In the genomic region with DNA sequence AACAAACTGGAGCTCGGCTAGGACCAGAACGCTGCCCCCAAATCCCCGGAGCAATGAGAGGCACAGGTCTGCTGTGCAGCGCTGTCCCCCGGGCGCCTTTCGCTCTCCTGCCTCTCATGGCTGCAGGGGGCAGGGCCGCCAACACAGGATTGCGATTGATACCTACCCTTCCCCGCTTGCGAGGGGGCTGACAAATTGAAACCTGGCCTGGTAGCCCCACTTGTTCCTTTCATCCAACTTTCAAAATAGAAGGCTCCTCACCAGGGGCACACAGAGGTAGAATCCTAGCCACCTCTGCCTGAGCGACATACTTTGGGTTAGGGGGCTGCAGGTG, we compare ENCODE assay signal across 8 cellular contexts. TPM values are rescaled to one million over a fixed set of nuclear protein-coding genes. Genes with fewer than 3 reads are reported as not detected.
DNase-seq lines count a peak whose midpoint lies in the region; ATAC-seq, FAIRE-seq and TF ChIP-seq lines count a peak whose summit lies in the region.

No MANE protein-coding gene starts in this region.

- TF ChIP-seq CTCF in astrocyte (IDR thresholded peaks at IDR 0.05; ENCODE audit: insufficient read depth, low read depth, low read length) (no peak), HepG2 (CRISPR knock-in tag; IDR thresholded peaks at IDR 0.05) (no peak), type B pancreatic cell (conservative IDR thresholded peaks at IDR 0.05) (no peak), GM13976 (IDR thresholded peaks at IDR 0.05; ENCODE audit: borderline replicate concordance, control extremely low read depth, extremely low read depth, insufficient read depth, missing control alignments) (no peak)

- TF ChIP-seq RAD21 in HepG2 (CRISPR knock-in tag; IDR thresholded peaks at IDR 0.05): no peak

- peak; percentile 8 for ATAC-seq in HG03025 (IDR thresholded peaks at IDR 0.05; ENCODE audit: low FRiP score, unreplicated experiment)
- ATAC-seq in HepG2: peak; percentile 27

- H3K27me3 ChIP-seq in astrocyte (ENCODE audit: insufficient read depth, low read length): no peaks in the 10 kb centered on the region
- no peaks in the 10 kb centered on the region; a peak in 1 of 5 replicates for H3K27me3 ChIP-seq in HepG2 (ENCODE audit: control insufficient read depth in 1 of 2, insufficient read depth in 2 of 2, low read length in 2 of 2)

- H3K9me3 ChIP-seq in astrocyte (ENCODE audit: insufficient read depth, low read depth, low read length) (no peaks in the 10 kb centered on the region), HepG2 (ENCODE audit: low read length) (no peaks in the 10 kb centered on the region)

- intact Hi-C loops in HepG2 (cut with micrococcal nuclease; ENCODE audit: unreplicated experiment): loop anchor here (2.0 kb wide), 1 partner anchor 37 kb away; a partner anchor contains a TSS

- H3K4me2 ChIP-seq in astrocyte (ENCODE audit: low read length) (peak overlapping the region; percentile 98), HepG2 (ENCODE audit: low read depth, low read length) (peak overlapping the region; percentile 94)

- no peak overlapping the region for H3K27ac ChIP-seq in astrocyte (ENCODE audit: low read depth, low read length)
- no peak overlapping the region for H3K27ac ChIP-seq in HepG2 (ENCODE audit: extremely low read length, insufficient read depth, low read length)

- no peaks in the 10 kb centered on the region for H3K4me1 Mint-ChIP-seq in astrocyte (ENCODE audit: low read depth, unreplicated experiment)
- peaks cover 9% of the 10 kb centered on the region for H3K4me1 Mint-ChIP-seq in type B pancreatic cell (ENCODE audit: unreplicated experiment)

- H3K27me3 Mint-ChIP-seq in astrocyte (ENCODE audit: low read depth, unreplicated experiment): no peaks in the 10 kb centered on the region
- no peaks in the 10 kb centered on the region for H3K27me3 Mint-ChIP-seq in type B pancreatic cell

- POLR2A ChIA-PET in HepG2 (lab: Yijun Ruan, JAX): interaction anchor here (0.6 to 4.0 kb wide), 7 partner anchors 37 to 317 kb away, joined by 3 to 28 read pairs (median 4); a partner anchor contains a TSS

- H3K4me1 ChIP-seq in astrocyte (ENCODE audit: insufficient read depth, low read length): peaks cover 29% of the 10 kb centered on the region
- H3K4me1 ChIP-seq in HepG2 (ENCODE audit: insufficient read depth, low read length): peaks cover 29% of the 10 kb centered on the region

- H3K9ac ChIP-seq in astrocyte (ENCODE audit: low read length) (peak overlapping the region; percentile 27), HepG2 (ENCODE audit: insufficient read depth, low read depth, low read length) (peak overlapping the region; percentile 24; the same call in 1 of the 2 replicates)

- H3K4me3 Mint-ChIP-seq in astrocyte (ENCODE audit: unreplicated experiment) (peak overlapping the region; percentile 73), type B pancreatic cell (peak overlapping the region; percentile 87)

- H3K4me3 ChIP-seq in astrocyte (ENCODE audit: insufficient read depth, low read depth, low read length) (peak overlapping the region; percentile 41), HepG2 (replicated peaks in 1 of 3; ENCODE audit: insufficient read depth in 1 of 3, low read depth in 2 of 3, low read length in 3 of 3) (peak overlapping the region; percentile 68 to 80 (median 72))

- H2AFZ ChIP-seq in astrocyte (ENCODE audit: low read depth, low read length): no peak overlapping the region
- no peak overlapping the region for H2AFZ ChIP-seq in HepG2 (ENCODE audit: low read length)

- H3K36me3 ChIP-seq in astrocyte (ENCODE audit: insufficient read depth, low read length): peaks cover 14% of the 10 kb centered on the region
- H3K36me3 ChIP-seq in HepG2 (replicated peaks in 1 of 2; ENCODE audit: control insufficient read depth in 1 of 2, insufficient read depth in 2 of 2, low read length in 2 of 2): peaks cover 6 to 8% of the 10 kb centered on the region in 2 experiments; a peak in 2 of 5 replicates

- 8% methylated on average over 8 of the region's 12 CpGs for WGBS in HepG2 (ENCODE audit: low lambda C conversion rate)

- no peak overlapping the region for H3K27ac Mint-ChIP-seq in astrocyte (ENCODE audit: unreplicated experiment)
- H3K27ac Mint-ChIP-seq in type B pancreatic cell: peak overlapping the region; percentile 66

- peaks cover 3% of the 10 kb centered on the region for H3K79me2 ChIP-seq in astrocyte (ENCODE audit: insufficient read depth, low read length)
- H3K79me2 ChIP-seq in HepG2 (ENCODE audit: insufficient read depth, low read length): no peaks in the 10 kb centered on the region

- TF ChIP-seq EP300 in HepG2 (IDR thresholded peaks at IDR 0.05; ENCODE audit: low read depth in 2 of 2, low read length in 2 of 2) (no peak), HepG2 (CRISPR knock-in tag; IDR thresholded peaks at IDR 0.05; ENCODE audit: borderline replicate concordance) (no peak)

- in situ Hi-C loops in HepG2 (cut with HindIII; ENCODE audit: extremely low pct_ligation_motif_present, low pct_unique_long_range_greater_than_20kb) (loop anchor here (5.0 kb wide), 1 partner anchor 97 kb away; a partner anchor contains a TSS), GM13976 (cut with MboI; ENCODE audit: low sequenced_read_pairs, unreplicated experiment) (loop anchor here (5.0 kb wide), 1 partner anchor 102 kb away; no protein-coding TSS in a partner anchor)

- FAIRE-seq in GM12891 (lab: Jason Lieb, UNC) (no peak), astrocyte (lab: Jason Lieb, UNC) (no peak), HepG2 (lab: Jason Lieb, UNC) (no peak)

- peaks cover 24% of the 10 kb centered on the region for H4K20me1 ChIP-seq in astrocyte (ENCODE audit: insufficient read depth, low read length)
- no peaks in the 10 kb centered on the region for H4K20me1 ChIP-seq in HepG2 (ENCODE audit: insufficient read depth, low read length)

- no peaks in the 10 kb centered on the region for H3K9me3 Mint-ChIP-seq in astrocyte (ENCODE audit: unreplicated experiment)
- no peaks in the 10 kb centered on the region for H3K9me3 Mint-ChIP-seq in type B pancreatic cell

- CTCF ChIA-PET in HepG2 (lab: Yijun Ruan, JAX; ENCODE audit: low intra/inter-chr PET ratio, low total read pairs): no interaction called here

- no TSS peak for BruUV-seq in HepG2 (replicated peaks; lab: Mats Ljungman, UMichigan)

- DNase-seq in GM12891 (ENCODE audit: insufficient read length, low spot score): no peak
- DNase-seq in astrocyte (ENCODE audit: low read depth): no peak
- DNase-seq in HepG2 (ENCODE audit: low spot score): no peak
- peak; percentile 69 for DNase-seq in type B pancreatic cell (ENCODE audit: extremely low spot score, unreplicated experiment)
- DNase-seq in COLO668 (lab: John Stamatoyannopoulos, UW; ENCODE audit: unreplicated experiment): no peak
- no peak for DNase-seq in activated CD4-positive, alpha-beta T cell treated with anti-CD3 and anti-CD28 coated beads, Interleukin-2, amount 50 U/mL, for 4 hours
- DNase-seq in GM13976 (ENCODE audit: low spot score): no peak

- TF ChIP-seq POLR2A in GM12891 (IDR thresholded peaks at IDR 0.05; ENCODE audit: low read depth, low read length) (no peak), HepG2 (IDR thresholded peaks at IDR 0.05; ENCODE audit: insufficient read depth in 1 of 2, low read depth in 2 of 2, low read length in 2 of 2) (no peak)

- peaks cover 20% of the 10 kb centered on the region for H3K36me3 Mint-ChIP-seq in astrocyte (ENCODE audit: low read depth, unreplicated experiment)
- peaks cover 11% of the 10 kb centered on the region for H3K36me3 Mint-ChIP-seq in type B pancreatic cell

RNA-seq across cellular contexts. Expression of a gene that starts 0.6 kb away (rescaled TPM):
- 4.6 TPM for polyA plus RNA-seq in GM12891 (2012; ENCODE audit: low read depth, missing spikeins)
- total RNA-seq in astrocyte (15.2 and 16.2 TPM in 2 replicates), HepG2 (2016; rRNA removed; fragmentation: Illumina TruSeq; extraction: Trizol) (1.1 and 2.6 TPM in 2 replicates), type B pancreatic cell (ENCODE audit: low replicate concordance) (11.4 TPM in 2 replicates)
- total RNA-seq in HepG2 (2016; cell fraction: cytosol; rRNA removed; fragmentation: Illumina TruSeq; extraction: Trizol; ENCODE audit: low read depth): 0.81 and 0.88 TPM in 2 replicates
- 0.70 and 1.2 TPM in 2 replicates for total RNA-seq in HepG2 (2016; cell fraction: insoluble cytoplasmic fraction; rRNA removed; fragmentation: Illumina TruSeq; extraction: Trizol)
- total RNA-seq in HepG2 (2016; cell fraction: membrane; rRNA removed; fragmentation: Illumina TruSeq; extraction: Trizol): 2.4 and 2.9 TPM in 2 replicates
- total RNA-seq in HepG2 (2016; cell fraction: nucleus; rRNA removed; fragmentation: Illumina TruSeq; extraction: Trizol): 1.6 and 2.3 TPM in 2 replicates
- polyA plus RNA-seq in HepG2 (2011; rRNA removed): 4.4 and 6.2 TPM in 2 replicates
- 2.6 and 3.9 TPM in 2 replicates for polyA plus RNA-seq in HepG2 (2011; cell fraction: cytosol; rRNA removed)
- polyA plus RNA-seq in HepG2 (2011; cell fraction: nucleus; rRNA removed): 14.3 and 18.8 TPM in 2 replicates
- 2.3 and 2.7 TPM in 2 replicates for polyA plus RNA-seq in HepG2 (2012)
- 0.41 and 0.72 TPM in 2 replicates for polyA plus RNA-seq in HepG2 (2016; cell fraction: cytosol; fragmentation: Illumina TruSeq; extraction: Trizol; ENCODE audit: low read depth)
- polyA plus RNA-seq in HepG2 (2016; cell fraction: insoluble cytoplasmic fraction; fragmentation: Illumina TruSeq; extraction: Trizol; ENCODE audit: low read depth): 0.73 and 1.3 TPM in 2 replicates
- polyA plus RNA-seq in HepG2 (2016; cell fraction: membrane; fragmentation: Illumina TruSeq; extraction: Trizol; ENCODE audit: low read depth): 0.99 and 1.3 TPM in 2 replicates
- 2.4 TPM in 1 of 2 replicates, not detected in the other for polyA plus RNA-seq in HepG2 (2016; cell fraction: nucleus; fragmentation: Illumina TruSeq; extraction: Trizol; ENCODE audit: insufficient read depth, low read depth)
- 1.4 and 5.7 TPM in 2 replicates for polyA minus RNA-seq in HepG2 (2011; rRNA and poly(A)+ RNA removed; ENCODE audit: low replicate concordance)
- polyA minus RNA-seq in HepG2 (2011; cell fraction: cytosol; rRNA and poly(A)+ RNA removed): 0.97 and 1.6 TPM in 2 replicates
- polyA minus RNA-seq in HepG2 (2011; cell fraction: nucleus; rRNA and poly(A)+ RNA removed): 2.3 and 2.9 TPM in 2 replicates

RNA-seq across cellular contexts. Expression of a gene that starts 23.3 kb away (rescaled TPM):
- polyA plus RNA-seq in GM12891 (2012; ENCODE audit: low read depth, missing spikeins): 0.28 TPM
- total RNA-seq in astrocyte (not detected in 2 replicates), HepG2 (2016; rRNA removed; fragmentation: Illumina TruSeq; extraction: Trizol) (not detected in 2 replicates), type B pancreatic cell (ENCODE audit: low replicate concordance) (not detected in 2 replicates)
- not detected in 2 replicates for total RNA-seq in HepG2 (2016; cell fraction: cytosol; rRNA removed; fragmentation: Illumina TruSeq; extraction: Trizol; ENCODE audit: low read depth)
- total RNA-seq in HepG2 (2016; cell fraction: insoluble cytoplasmic fraction; rRNA removed; fragmentation: Illumina TruSeq; extraction: Trizol): not detected in 2 replicates
- not detected in 2 replicates for total RNA-seq in HepG2 (2016; cell fraction: membrane; rRNA removed; fragmentation: Illumina TruSeq; extraction: Trizol)
- total RNA-seq in HepG2 (2016; cell fraction: nucleus; rRNA removed; fragmentation: Illumina TruSeq; extraction: Trizol): not detected in 2 replicates
- polyA plus RNA-seq in HepG2 (2011; rRNA removed): 0.07 TPM in 1 of 2 replicates, not detected in the other
- polyA plus RNA-seq in HepG2 (2011; cell fraction: cytosol; rRNA removed): 0.05 TPM in 1 of 2 replicates, not detected in the other
- polyA plus RNA-seq in HepG2 (2011; cell fraction: nucleus; rRNA removed): not detected in 2 replicates
- 0.07 TPM in 1 of 2 replicates, not detected in the other for polyA plus RNA-seq in HepG2 (2012)
- not detected in 2 replicates for polyA plus RNA-seq in HepG2 (2016; cell fraction: cytosol; fragmentation: Illumina TruSeq; extraction: Trizol; ENCODE audit: low read depth)
- not detected in 2 replicates for polyA plus RNA-seq in HepG2 (2016; cell fraction: insoluble cytoplasmic fraction; fragmentation: Illumina TruSeq; extraction: Trizol; ENCODE audit: low read depth)
- polyA plus RNA-seq in HepG2 (2016; cell fraction: membrane; fragmentation: Illumina TruSeq; extraction: Trizol; ENCODE audit: low read depth): not detected in 2 replicates
- not detected in 2 replicates for polyA plus RNA-seq in HepG2 (2016; cell fraction: nucleus; fragmentation: Illumina TruSeq; extraction: Trizol; ENCODE audit: insufficient read depth, low read depth)
- polyA minus RNA-seq in HepG2 (2011; rRNA and poly(A)+ RNA removed; ENCODE audit: low replicate concordance): not detected in 2 replicates
- polyA minus RNA-seq in HepG2 (2011; cell fraction: cytosol; rRNA and poly(A)+ RNA removed): not detected in 2 replicates
- polyA minus RNA-seq in HepG2 (2011; cell fraction: nucleus; rRNA and poly(A)+ RNA removed): not detected in 2 replicates

RNA-seq across cellular contexts. Expression of a gene that starts 36.8 kb away (rescaled TPM):
- 12.7 TPM for polyA plus RNA-seq in GM12891 (2012; ENCODE audit: low read depth, missing spikeins)
- total RNA-seq in astrocyte (32.7 and 33.3 TPM in 2 replicates), HepG2 (2016; rRNA removed; fragmentation: Illumina TruSeq; extraction: Trizol) (3.6 and 4.2 TPM in 2 replicates), type B pancreatic cell (ENCODE audit: low replicate concordance) (15.3 and 21.5 TPM in 2 replicates)
- 1.3 and 1.7 TPM in 2 replicates for total RNA-seq in HepG2 (2016; cell fraction: cytosol; rRNA removed; fragmentation: Illumina TruSeq; extraction: Trizol; ENCODE audit: low read depth)
- total RNA-seq in HepG2 (2016; cell fraction: insoluble cytoplasmic fraction; rRNA removed; fragmentation: Illumina TruSeq; extraction: Trizol): 2.7 and 5.3 TPM in 2 replicates
- 2.2 and 2.6 TPM in 2 replicates for total RNA-seq in HepG2 (2016; cell fraction: membrane; rRNA removed; fragmentation: Illumina TruSeq; extraction: Trizol)
- 3.0 and 3.7 TPM in 2 replicates for total RNA-seq in HepG2 (2016; cell fraction: nucleus; rRNA removed; fragmentation: Illumina TruSeq; extraction: Trizol)
- polyA plus RNA-seq in HepG2 (2011; rRNA removed): 4.9 and 6.0 TPM in 2 replicates
- 3.5 and 5.6 TPM in 2 replicates for polyA plus RNA-seq in HepG2 (2011; cell fraction: cytosol; rRNA removed)
- 13.6 and 14.3 TPM in 2 replicates for polyA plus RNA-seq in HepG2 (2011; cell fraction: nucleus; rRNA removed)
- 3.8 and 4.0 TPM in 2 replicates for polyA plus RNA-seq in HepG2 (2012)
- polyA plus RNA-seq in HepG2 (2016; cell fraction: cytosol; fragmentation: Illumina TruSeq; extraction: Trizol; ENCODE audit: low read depth): 0.68 and 0.98 TPM in 2 replicates
- 3.0 and 4.4 TPM in 2 replicates for polyA plus RNA-seq in HepG2 (2016; cell fraction: insoluble cytoplasmic fraction; fragmentation: Illumina TruSeq; extraction: Trizol; ENCODE audit: low read depth)
- 0.73 and 1.0 TPM in 2 replicates for polyA plus RNA-seq in HepG2 (2016; cell fraction: membrane; fragmentation: Illumina TruSeq; extraction: Trizol; ENCODE audit: low read depth)
- 6.5 and 9.4 TPM in 2 replicates for polyA plus RNA-seq in HepG2 (2016; cell fraction: nucleus; fragmentation: Illumina TruSeq; extraction: Trizol; ENCODE audit: insufficient read depth, low read depth)
- 3.0 and 10.8 TPM in 2 replicates for polyA minus RNA-seq in HepG2 (2011; rRNA and poly(A)+ RNA removed; ENCODE audit: low replicate concordance)
- polyA minus RNA-seq in HepG2 (2011; cell fraction: cytosol; rRNA and poly(A)+ RNA removed): 4.6 and 5.8 TPM in 2 replicates
- 7.8 and 10.4 TPM in 2 replicates for polyA minus RNA-seq in HepG2 (2011; cell fraction: nucleus; rRNA and poly(A)+ RNA removed)

RNA-seq across cellular contexts. Expression of a gene that starts 43.4 kb away (rescaled TPM):
- polyA plus RNA-seq in GM12891 (2012; ENCODE audit: low read depth, missing spikeins): 2.4 TPM
- 63.3 and 100 TPM in 2 replicates for total RNA-seq in astrocyte
- 1.5 and 3.6 TPM in 2 replicates for total RNA-seq in HepG2 (2016; rRNA removed; fragmentation: Illumina TruSeq; extraction: Trizol)
- total RNA-seq in HepG2 (2016; cell fraction: cytosol; rRNA removed; fragmentation: Illumina TruSeq; extraction: Trizol; ENCODE audit: low read depth): 0.53 and 1.6 TPM in 2 replicates
- total RNA-seq in HepG2 (2016; cell fraction: insoluble cytoplasmic fraction; rRNA removed; fragmentation: Illumina TruSeq; extraction: Trizol): 1.7 and 3.2 TPM in 2 replicates
- total RNA-seq in HepG2 (2016; cell fraction: membrane; rRNA removed; fragmentation: Illumina TruSeq; extraction: Trizol): 2.6 TPM in 2 replicates
- total RNA-seq in HepG2 (2016; cell fraction: nucleus; rRNA removed; fragmentation: Illumina TruSeq; extraction: Trizol): 5.2 and 5.5 TPM in 2 replicates
- 8.5 and 12.1 TPM in 2 replicates for polyA plus RNA-seq in HepG2 (2011; rRNA removed)
- 3.0 and 4.2 TPM in 2 replicates for polyA plus RNA-seq in HepG2 (2011; cell fraction: cytosol; rRNA removed)
- polyA plus RNA-seq in HepG2 (2011; cell fraction: nucleus; rRNA removed): 48.8 and 59.2 TPM in 2 replicates
- 1.4 and 5.2 TPM in 2 replicates for polyA plus RNA-seq in HepG2 (2012)
- polyA plus RNA-seq in HepG2 (2016; cell fraction: cytosol; fragmentation: Illumina TruSeq; extraction: Trizol; ENCODE audit: low read depth): 0.17 and 0.26 TPM in 2 replicates
- polyA plus RNA-seq in HepG2 (2016; cell fraction: insoluble cytoplasmic fraction; fragmentation: Illumina TruSeq; extraction: Trizol; ENCODE audit: low read depth): 1.1 and 1.3 TPM in 2 replicates
- 0.64 and 0.93 TPM in 2 replicates for polyA plus RNA-seq in HepG2 (2016; cell fraction: membrane; fragmentation: Illumina TruSeq; extraction: Trizol; ENCODE audit: low read depth)
- 13.6 and 20.3 TPM in 2 replicates for polyA plus RNA-seq in HepG2 (2016; cell fraction: nucleus; fragmentation: Illumina TruSeq; extraction: Trizol; ENCODE audit: insufficient read depth, low read depth)
- 11.5 and 35.1 TPM in 2 replicates for polyA minus RNA-seq in HepG2 (2011; rRNA and poly(A)+ RNA removed; ENCODE audit: low replicate concordance)
- polyA minus RNA-seq in HepG2 (2011; cell fraction: cytosol; rRNA and poly(A)+ RNA removed): 3.8 and 5.5 TPM in 2 replicates
- polyA minus RNA-seq in HepG2 (2011; cell fraction: nucleus; rRNA and poly(A)+ RNA removed): 4.1 and 7.1 TPM in 2 replicates
- total RNA-seq in type B pancreatic cell (ENCODE audit: low replicate concordance): 3.8 and 9.8 TPM in 2 replicates
